1 cellular context compared by ENCODE assay signal in genomic region chr6:42714098-42714761, GRCh38.
TF ChIP-seq lines count a peak whose summit lies in the region.

No MANE protein-coding gene starts in this region.

TF ChIP-seq in SK-N-SH, 30 proteins besides CTCF, POLR2A, EP300 and RAD21 (continued from another document):
- peak; percentile 36; the same call in 1 of the 2 replicates for TF ChIP-seq FOSL2 (IDR thresholded peaks at IDR 0.05; ENCODE audit: borderline replicate concordance, low read depth)
